Comparison of ENCODE assay signal across 17 cellular contexts in genomic region chr11:28903716-28904115, GRCh38.
DNase-seq lines count a peak whose midpoint lies in the region; ATAC-seq, FAIRE-seq and TF ChIP-seq lines count a peak whose summit lies in the region.
"Had no signal": no experiment of that assay in that cellular context is flagged by ENCODE, and none has a peak within 500 bp of the region (broad histone marks: within the 10 kb centered on the region; RNA-seq: fewer than 3 reads in every experiment).

No MANE protein-coding gene starts in this region.

- H3K79me2 ChIP-seq in ACC112 (ENCODE audit: control insufficient read depth, insufficient read depth, low read length, unreplicated experiment) (no peaks in the 10 kb centered on the region), K562 (ENCODE audit: control insufficient read depth, insufficient read depth, low read length) (no peaks in the 10 kb centered on the region), hepatocyte (no peaks in the 10 kb centered on the region)
- H3K79me2 ChIP-seq: parathyroid adenoma had no signal

- H3K9me3 ChIP-seq in IMR-90 (ENCODE audit: control insufficient read depth, insufficient read depth, low read length) (no peaks in the 10 kb centered on the region), K562 (replicated peaks; ENCODE audit: control insufficient read depth, insufficient read depth, low read depth, low read length) (no peaks in the 10 kb centered on the region; the same call in none of the 2 replicates), hepatocyte (ENCODE audit: low read depth) (no peaks in the 10 kb centered on the region)
- H3K9me3 ChIP-seq: Caco-2, stomach had no signal

- peak overlapping the region; percentile 5; the same call in 1 of the 2 replicates for H2BK120ac ChIP-seq in IMR-90 (ENCODE audit: low read depth, low read length)

- no peak overlapping the region for H3K4me3 ChIP-seq in ACC112 (ENCODE audit: low read depth, low read length)
- no peak overlapping the region for H3K4me3 ChIP-seq in IMR-90 (ENCODE audit: insufficient read depth, low read depth, low read length)
- no peak overlapping the region for H3K4me3 ChIP-seq in K562
- no peak overlapping the region for H3K4me3 ChIP-seq in hepatocyte
- H3K4me3 ChIP-seq: stomach had no signal

- H2BK5ac ChIP-seq in IMR-90 (ENCODE audit: low read depth, low read length, poor library complexity, severe bottlenecking): no peak overlapping the region

- CTCF ChIA-PET in IMR-90 (lab: Yijun Ruan, JAX): no interaction called here
- CTCF ChIA-PET in K562 (lab: Yijun Ruan, JAX; ENCODE audit: low intra/inter-chr PET ratio): no interaction called here

- H4K20me1 ChIP-seq in IMR-90 (ENCODE audit: insufficient read depth, low read length) (no peaks in the 10 kb centered on the region), K562 (replicated peaks; ENCODE audit: control insufficient read depth, insufficient read depth, low read length) (no peaks in the 10 kb centered on the region), hepatocyte (ENCODE audit: insufficient read depth, poor library complexity, severe bottlenecking) (no peaks in the 10 kb centered on the region)

- no peaks in the 10 kb centered on the region for H3K79me1 ChIP-seq in IMR-90 (ENCODE audit: low read depth in 1 of 2, low read length in 2 of 2)

- H3K18ac ChIP-seq in IMR-90 (ENCODE audit: low read depth, low read length): peak overlapping the region; percentile 47; the same call in 1 of the 2 replicates

- no peak for TF ChIP-seq EP300 in K562 (IDR thresholded peaks at IDR 0.05; ENCODE audit: low read length)

- H2AK9ac ChIP-seq in IMR-90 (replicated peaks; ENCODE audit: low read depth, low read length, poor library complexity): no peak overlapping the region

- WGBS in IMR-90 (ENCODE audit: extremely low coverage in 2 of 2, insufficient read length in 1 of 2), 2 experiments: 80% methylated on average over 1 of the region's 2 CpGs; no CpG with 5 or more reads in 1 of the 2 experiments
- WGBS in K562 (ENCODE audit: insufficient coverage, low coverage, missing lambda C conversion rate): 0% methylated on average over 2 of the region's 2 CpGs
- 29% methylated on average over 2 of the region's 2 CpGs for WGBS in hepatocyte (ENCODE audit: low lambda C conversion rate, missing lambda C conversion rate)

- H3K36me3 ChIP-seq in ACC112 (ENCODE audit: insufficient read depth, low read length) (no peaks in the 10 kb centered on the region), IMR-90 (ENCODE audit: control insufficient read depth, insufficient read depth, low read length) (no peaks in the 10 kb centered on the region), K562 (ENCODE audit: control insufficient read depth, insufficient read depth, low read length) (no peaks in the 10 kb centered on the region), hepatocyte (replicated peaks; ENCODE audit: insufficient read depth, low read depth) (no peaks in the 10 kb centered on the region)
- H3K36me3 ChIP-seq: stomach had no signal

- H3K9ac ChIP-seq in IMR-90 (ENCODE audit: low read depth, low read length) (no peak overlapping the region), K562 (ENCODE audit: insufficient read depth in 1 of 2, low read depth in 2 of 2, low read length in 2 of 2) (no peak overlapping the region)
- H3K9ac ChIP-seq: parathyroid adenoma had no signal

- DNase-seq in IMR-90 (peak; percentile 3), K562 (ENCODE audit: extremely low read depth in 1 of 4, low spot score in 3 of 4) (no peak), hepatocyte (ENCODE audit: low spot score) (peak; percentile 11), CD1c-positive myeloid dendritic cell (ENCODE audit: extremely low spot score) (no peak)
- DNase-seq in stimulated activated CD4-positive, alpha-beta T cell treated with anti-CD3 and anti-CD28 coated beads, Interleukin-15, amount 100 ng/mL, for 24 hours: no peak
- DNase-seq: activated CD4-positive, alpha-beta T cell treated with anti-CD3 and anti-CD28 coated beads, Interleukin-2, amount 10 ng/mL, durations not matched to agents 24 days and 14 days; activated CD8-positive, alpha-beta memory T cell treated with anti-CD3 and anti-CD28 coated beads, Interleukin-2, amount 50 U/mL, for 48 hours; activated effector memory CD4-positive, alpha-beta T cell treated with anti-CD3 and anti-CD28 coated beads, Interleukin-2, amount 50 U/mL, for 16 hours; amniotic stem cell; Caco-2; hypothalamus; kidney; naive B cell; stomach had no signal

- H4K91ac ChIP-seq in IMR-90 (ENCODE audit: insufficient read depth, low read depth, low read length): no peak overlapping the region

- dilution Hi-C loops in IMR-90 (cut with HindIII; ENCODE audit: low sequenced_read_pairs, unreplicated experiment): no loop called here

- H3K4me1 ChIP-seq in ACC112 (ENCODE audit: control insufficient read depth, insufficient read depth, low read length, unreplicated experiment) (no peaks in the 10 kb centered on the region), IMR-90 (ENCODE audit: control insufficient read depth, insufficient read depth, low read length) (no peaks in the 10 kb centered on the region), K562 (replicated peaks in 1 of 2; ENCODE audit: control insufficient read depth in 2 of 2, insufficient read depth in 2 of 2, low read length in 2 of 2) (no peaks in the 10 kb centered on the region), hepatocyte (ENCODE audit: insufficient read depth) (no peaks in the 10 kb centered on the region)
- H3K4me1 ChIP-seq: Caco-2, parathyroid adenoma, stomach had no signal

- H3K4me2 ChIP-seq in IMR-90 (ENCODE audit: low read depth, low read length): no peak overlapping the region
- no peak overlapping the region for H3K4me2 ChIP-seq in K562 (ENCODE audit: insufficient read depth, low read length)
- H3K4me2 ChIP-seq in hepatocyte: no peak overlapping the region

- TF ChIP-seq CTCF in IMR-90 (conservative IDR thresholded peaks at IDR 0.05; ENCODE audit: low read depth, low read length) (no peak), K562 (IDR thresholded peaks at IDR 0.05 in 2 of 3, conservative IDR thresholded peaks at IDR 0.05 in 1 of 3; ENCODE audit: insufficient read depth in 2 of 3, low read depth in 1 of 3, low read length in 3 of 3) (no peak), hepatocyte (IDR thresholded peaks at IDR 0.05; ENCODE audit: poor library complexity) (no peak)

- no peak overlapping the region for H2AK5ac ChIP-seq in IMR-90 (ENCODE audit: low read depth, low read length)

- H4K5ac ChIP-seq in IMR-90 (ENCODE audit: low read depth, low read length): no peak overlapping the region

- H2BK20ac ChIP-seq in IMR-90 (ENCODE audit: low read depth, low read length): no peak overlapping the region

- TF ChIP-seq RAD21 in IMR-90 (IDR thresholded peaks at IDR 0.05; ENCODE audit: low read length) (no peak), K562 (CRISPR knock-in tag; conservative IDR thresholded peaks at IDR 0.05 in 1 of 2, IDR thresholded peaks at IDR 0.05 in 1 of 2) (no peak)

- H3K56ac ChIP-seq in IMR-90 (ENCODE audit: extremely low read depth, insufficient read depth, low read length): no peak overlapping the region

- no peak overlapping the region for H3K27ac ChIP-seq in ACC112 (ENCODE audit: low read depth, low read length)
- no peak overlapping the region for H3K27ac ChIP-seq in IMR-90 (ENCODE audit: insufficient read depth, low read length)
- H3K27ac ChIP-seq in K562 (ENCODE audit: extremely low read depth, low read depth, low read length): no peak overlapping the region
- no peak overlapping the region for H3K27ac ChIP-seq in hepatocyte
- H3K27ac ChIP-seq: parathyroid adenoma, stomach had no signal

- no peak for FAIRE-seq in K562 (lab: Jason Lieb, UNC)
- FAIRE-seq: kidney had no signal

- H3K14ac ChIP-seq in IMR-90 (replicated peaks; ENCODE audit: low read depth, low read length): 0 out of 2 replicates have a peak overlapping the region, but pooled peaks have one; percentile 1

- in situ Hi-C loops in IMR-90 (cut with MboI; ENCODE audit: low sequenced_read_pairs): no loop called here
- in situ Hi-C loops in K562 (cut with MboI): no loop called here

- no peak overlapping the region for H3K23ac ChIP-seq in IMR-90 (ENCODE audit: low read depth, low read length)

- H4K8ac ChIP-seq in IMR-90 (ENCODE audit: low read depth in 2 of 2, low read length in 2 of 2): peak overlapping the region; percentile 18 to 35; a peak in 1 of 4 replicates

- H3K9me1 ChIP-seq in IMR-90 (ENCODE audit: insufficient read depth, low read length): no peaks in the 10 kb centered on the region
- no peaks in the 10 kb centered on the region for H3K9me1 ChIP-seq in K562 (ENCODE audit: control insufficient read depth, insufficient read depth, low read length)

- no peak overlapping the region for H2BK15ac ChIP-seq in IMR-90 (ENCODE audit: low read depth, low read length)

- H3K9me2 ChIP-seq in hepatocyte (replicated peaks; ENCODE audit: insufficient read depth): no peaks in the 10 kb centered on the region

- BruUV-seq in IMR-90 (replicated peaks; lab: Mats Ljungman, UMichigan) (TSS peak; percentile 21), K562 (replicated peaks; lab: Mats Ljungman, UMichigan) (no TSS peak)

- POLR2A ChIA-PET in IMR-90 (lab: Charles Lee; ENCODE audit: unreplicated experiment) (no interaction called here), K562 (lab: Yijun Ruan, JAX) (no interaction called here)

- H3K4ac ChIP-seq in IMR-90 (ENCODE audit: low read depth, low read length): no peak overlapping the region

- peak overlapping the region; percentile 47 for H2AFZ ChIP-seq in ACC112 (ENCODE audit: low read length, unreplicated experiment)
- H2AFZ ChIP-seq in IMR-90 (replicated peaks; ENCODE audit: low read length, poor library complexity): no peak overlapping the region
- H2AFZ ChIP-seq in K562 (ENCODE audit: low read depth, low read length): no peak overlapping the region
- no peak overlapping the region for H2AFZ ChIP-seq in hepatocyte
- H2AFZ ChIP-seq: parathyroid adenoma had no signal

- intact Hi-C loops in IMR-90 (cut with micrococcal nuclease) (no loop called here), K562 (cut with micrococcal nuclease) (no loop called here)

- H3K27me3 ChIP-seq in ACC112 (ENCODE audit: insufficient read depth, low read length) (no peaks in the 10 kb centered on the region), IMR-90 (ENCODE audit: control insufficient read depth, insufficient read depth, low read length) (no peaks in the 10 kb centered on the region), K562 (ENCODE audit: control insufficient read depth in 2 of 2, insufficient read depth in 2 of 2, low read length in 2 of 2) (no peaks in the 10 kb centered on the region), hepatocyte (no peaks in the 10 kb centered on the region)
- H3K27me3 ChIP-seq: stomach had no signal

- no peak for TF ChIP-seq POLR2A in IMR-90 (IDR thresholded peaks at IDR 0.05; ENCODE audit: low read depth, low read length)
- no peak for TF ChIP-seq POLR2A in K562 (conservative IDR thresholded peaks at IDR 0.05)

- ATAC-seq in IMR-90 (ENCODE audit: low read depth) (no peak), K562 (no peak), HG03460 (IDR thresholded peaks at IDR 0.05; ENCODE audit: unreplicated experiment) (no peak)

TF ChIP-seq in IMR-90, 13 proteins besides CTCF, POLR2A, EP300 and RAD21 (continues in another document):
- no peak for TF ChIP-seq MXI1 (IDR thresholded peaks at IDR 0.05; ENCODE audit: borderline replicate concordance, low read depth, low read length)
- TF ChIP-seq BHLHE40 (IDR thresholded peaks at IDR 0.05; ENCODE audit: low read depth, low read length): no peak

TF ChIP-seq in K562, 482 proteins besides CTCF, POLR2A, EP300 and RAD21 (continues in another document):
- TF ChIP-seq NFIC (IDR thresholded peaks at IDR 0.05): peak; percentile 48; the same call in 1 of the 2 replicates

Comparison
In these comparisons a context has a peak if more than half of its experiments do, and no peak if none do; other contexts are left out.
1. DNase-seq: peak in IMR-90 (single experiment) and hepatocyte (single experiment); none in K562 (0 of 4), CD1c-positive myeloid dendritic cell (single experiment) and stimulated activated CD4-positive, alpha-beta T cell treated with anti-CD3 and anti-CD28 coated beads, Interleukin-15, amount 100 ng/mL, for 24 hours (single experiment).